20 cellular contexts compared by ENCODE assay signal in genomic region chrX:140467211-140467610, GRCh38. TPM values are rescaled to one million over a fixed set of nuclear protein-coding genes. Genes with fewer than 3 reads are reported as not detected.
A peak's percentile ranks its signal among the peaks of the same experiment; 100 is the strongest.
DNase-seq lines count a peak whose midpoint lies in the region; ATAC-seq and TF ChIP-seq lines count a peak whose summit lies in the region.
"Had no signal": no experiment of that assay in that cellular context is flagged by ENCODE, and none has a peak within 500 bp of the region (broad histone marks: within the 10 kb centered on the region; RNA-seq: fewer than 3 reads in every experiment).

No MANE protein-coding gene starts in this region.

- peak; percentile 18 for DNase-seq in Caki2 (ENCODE audit: low read depth)
- peak; percentile 40 for DNase-seq in M059J (ENCODE audit: low read depth)
- DNase-seq in choroid plexus epithelial cell (ENCODE audit: low read depth): peak; percentile 0
- DNase-seq in myocyte (ENCODE audit: low read depth): peak; percentile 0
- no peak for DNase-seq in mesenteric fat pad (ENCODE audit: low spot score)
- DNase-seq in NCI-H69 (lab: John Stamatoyannopoulos, UW): no peak
- DNase-seq: BE2C; Caco-2; CD4-positive, CD25-positive, alpha-beta regulatory T cell; Kasumi-1; NCI-H1105; NCI-H2081; NCI-H524; RPMI8226; SHP77 treated with DMSO at 0.1 percent for 48 hours; SK-N-SH had no signal

- TF ChIP-seq CTCF in choroid plexus epithelial cell (conservative IDR thresholded peaks at IDR 0.05; ENCODE audit: low read depth, low read length): no peak

- in situ Hi-C loops in Caki2 (cut with HindIII; ENCODE audit: low pct_unique_long_range_greater_than_20kb, low sequenced_read_pairs): no loop called here

- no peak for ATAC-seq in GM21737 (IDR thresholded peaks at IDR 0.05; ENCODE audit: unreplicated experiment)

- no peak overlapping the region for H3K4me3 ChIP-seq in choroid plexus epithelial cell (ENCODE audit: low read depth, low read length)

RNA-seq across cellular contexts. Expression of gene SOX3, which starts 37.7 kb away (rescaled TPM):
- 0.07 and 0.78 TPM in 2 replicates for total RNA-seq in Caki2 (2014; rRNA removed; shearing (Covaris generic); ENCODE audit: low replicate concordance)
- total RNA-seq in M059J (2014; rRNA removed; shearing (Covaris generic)): not detected in 2 replicates
- total RNA-seq in myocyte (not detected in 2 replicates), mesenteric fat pad (not detected)
- polyA plus RNA-seq in myocyte (2012): not detected
- total RNA-seq: A172; Caco-2; CD4-positive, CD25-positive, alpha-beta regulatory T cell; H4 had no signal
- polyA plus RNA-seq: CD4-positive, CD25-positive, alpha-beta regulatory T cell; IgD-negative memory B cell; SK-N-SH had no signal

Comparison
In these comparisons a context has a peak if more than half of its experiments do, and no peak if none do; other contexts are left out.
1. DNase-seq: peak in Caki2 (single experiment), M059J (single experiment), choroid plexus epithelial cell (single experiment) and myocyte (single experiment); none in mesenteric fat pad (single experiment) and NCI-H69 (single experiment).